ENCODE assay signal across 13 cellular contexts in genomic region chr12:76636141-76636692, GRCh38.
DNase-seq lines count a peak whose midpoint lies in the region; ATAC-seq and TF ChIP-seq lines count a peak whose summit lies in the region.
"Had no signal": no experiment of that assay in that cellular context is flagged by ENCODE, and none has a peak within 500 bp of the region (broad histone marks: within the 10 kb centered on the region; RNA-seq: fewer than 3 reads in every experiment).

No MANE protein-coding gene starts in this region.

- DNase-seq in activated CD4-positive, alpha-beta T cell treated with anti-CD3 and anti-CD28 coated beads for 36 hours: no peak
- no peak for DNase-seq in activated CD4-positive, alpha-beta T cell treated with anti-CD3 and anti-CD28 coated beads, Interleukin-2, amount 10 ng/mL, durations not matched to agents 7 days and 5 days
- DNase-seq in RWPE1 (ENCODE audit: low spot score) (peak; percentile 41), erythroblast (lab: John Stamatoyannopoulos, UW) (peak; percentile 58 to 62), lower leg skin (ENCODE audit: low spot score in 2 of 2) (no peak)
- no peak for DNase-seq in stimulated activated effector memory CD8-positive, alpha-beta T cell treated with anti-CD3 and anti-CD28 coated beads, Interleukin-12 subunit alpha, Interleukin-12 subunit beta, amount 100 ng/mL, for 72 hours (ENCODE audit: low spot score in 2 of 2)
- DNase-seq: DMS 273 treated with DMSO at 0.1 percent for 48 hours; naive thymus-derived CD4-positive, alpha-beta T cell; sigmoid colon; thyroid gland had no signal

- CTCF ChIA-PET in activated CD4-positive, alpha-beta T cell treated with anti-CD3 and anti-CD28 coated beads for 36 hours (lab: Charles Lee): interaction anchor here (1.1 kb wide), 1 partner anchor 375 kb away, joined by 6 read pairs; no protein-coding TSS in a partner anchor
- CTCF ChIA-PET in activated CD4-positive, alpha-beta T cell treated with anti-CD3 and anti-CD28 coated beads, Interleukin-2, amount 10 ng/mL, durations not matched to agents 7 days and 5 days (lab: Charles Lee): interaction anchor here (0.6 kb wide), 1 partner anchor 94 kb away, joined by 4 read pairs; no protein-coding TSS in a partner anchor
- CTCF ChIA-PET in RWPE1 (lab: Yijun Ruan, JAX): no interaction called here

- no peak overlapping the region for H3K27ac Mint-ChIP-seq in activated CD4-positive, alpha-beta T cell treated with anti-CD3 and anti-CD28 coated beads for 36 hours
- no peak overlapping the region for H3K27ac Mint-ChIP-seq in activated CD4-positive, alpha-beta T cell treated with anti-CD3 and anti-CD28 coated beads, Interleukin-2, amount 10 ng/mL, durations not matched to agents 7 days and 5 days
- H3K27ac Mint-ChIP-seq in stimulated activated effector memory CD8-positive, alpha-beta T cell treated with anti-CD3 and anti-CD28 coated beads, Interleukin-12 subunit alpha, Interleukin-12 subunit beta, amount 100 ng/mL, for 72 hours: no peak overlapping the region
- H3K27ac Mint-ChIP-seq: naive thymus-derived CD4-positive, alpha-beta T cell had no signal

- ATAC-seq in activated CD4-positive, alpha-beta T cell treated with anti-CD3 and anti-CD28 coated beads for 36 hours: peak; percentile 66
- peak; percentile 57 for ATAC-seq in stimulated activated effector memory CD8-positive, alpha-beta T cell treated with anti-CD3 and anti-CD28 coated beads, Interleukin-12 subunit alpha, Interleukin-12 subunit beta, amount 100 ng/mL, for 72 hours
- ATAC-seq in HG02678 (IDR thresholded peaks at IDR 0.05; ENCODE audit: unreplicated experiment) (no peak), HG03521 (IDR thresholded peaks at IDR 0.05; ENCODE audit: unreplicated experiment) (no peak)
- ATAC-seq: naive thymus-derived CD4-positive, alpha-beta T cell had no signal

- intact Hi-C loops in activated CD4-positive, alpha-beta T cell treated with anti-CD3 and anti-CD28 coated beads for 36 hours (cut with DNase I, micrococcal nuclease): no loop called here
- intact Hi-C loops in lower leg skin (cut with DNase I; ENCODE audit: low total_unique reads): no loop called here

- H3K4me3 ChIP-seq in lower leg skin (ENCODE audit: low read depth, poor library complexity, severe bottlenecking): no peak overlapping the region
- H3K4me3 ChIP-seq: ascending aorta, sigmoid colon, thyroid gland had no signal

- H3K4me3 Mint-ChIP-seq in activated CD4-positive, alpha-beta T cell treated with anti-CD3 and anti-CD28 coated beads for 36 hours: no peak overlapping the region
- no peak overlapping the region for H3K4me3 Mint-ChIP-seq in activated CD4-positive, alpha-beta T cell treated with anti-CD3 and anti-CD28 coated beads, Interleukin-2, amount 10 ng/mL, durations not matched to agents 7 days and 5 days
- no peak overlapping the region for H3K4me3 Mint-ChIP-seq in stimulated activated effector memory CD8-positive, alpha-beta T cell treated with anti-CD3 and anti-CD28 coated beads, Interleukin-12 subunit alpha, Interleukin-12 subunit beta, amount 100 ng/mL, for 72 hours
- H3K4me3 Mint-ChIP-seq: naive thymus-derived CD4-positive, alpha-beta T cell had no signal

- POLR2A ChIA-PET in activated CD4-positive, alpha-beta T cell treated with anti-CD3 and anti-CD28 coated beads for 36 hours (lab: Charles Lee): no interaction called here
- POLR2A ChIA-PET in activated CD4-positive, alpha-beta T cell treated with anti-CD3 and anti-CD28 coated beads, Interleukin-2, amount 10 ng/mL, durations not matched to agents 7 days and 5 days (lab: Charles Lee): no interaction called here
- POLR2A ChIA-PET in RWPE1 (lab: Yijun Ruan, JAX; ENCODE audit: low non-redundant PET): no interaction called here

- TF ChIP-seq CTCF in RWPE1 (conservative IDR thresholded peaks at IDR 0.05; ENCODE audit: low read depth) (no peak), lower leg skin (IDR thresholded peaks at IDR 0.05) (no peak)

- no peak for TF ChIP-seq POLR2A in erythroblast (IDR thresholded peaks at IDR 0.05; ENCODE audit: low read length)
- TF ChIP-seq POLR2A in lower leg skin (IDR thresholded peaks at IDR 0.05): no peak

- H3K4me1 Mint-ChIP-seq in activated CD4-positive, alpha-beta T cell treated with anti-CD3 and anti-CD28 coated beads for 36 hours: peaks cover 9% of the 10 kb centered on the region
- peaks cover 7% of the 10 kb centered on the region for H3K4me1 Mint-ChIP-seq in activated CD4-positive, alpha-beta T cell treated with anti-CD3 and anti-CD28 coated beads, Interleukin-2, amount 10 ng/mL, durations not matched to agents 7 days and 5 days
- H3K4me1 Mint-ChIP-seq in stimulated activated effector memory CD8-positive, alpha-beta T cell treated with anti-CD3 and anti-CD28 coated beads, Interleukin-12 subunit alpha, Interleukin-12 subunit beta, amount 100 ng/mL, for 72 hours: no peaks in the 10 kb centered on the region

- no peak overlapping the region for H3K27ac ChIP-seq in RWPE1
- H3K27ac ChIP-seq: ascending aorta, sigmoid colon, thyroid gland had no signal

- H3K9me3 Mint-ChIP-seq in activated CD4-positive, alpha-beta T cell treated with anti-CD3 and anti-CD28 coated beads for 36 hours (ENCODE audit: low read depth): no peaks in the 10 kb centered on the region
- no peaks in the 10 kb centered on the region for H3K9me3 Mint-ChIP-seq in activated CD4-positive, alpha-beta T cell treated with anti-CD3 and anti-CD28 coated beads, Interleukin-2, amount 10 ng/mL, durations not matched to agents 7 days and 5 days
- no peaks in the 10 kb centered on the region for H3K9me3 Mint-ChIP-seq in stimulated activated effector memory CD8-positive, alpha-beta T cell treated with anti-CD3 and anti-CD28 coated beads, Interleukin-12 subunit alpha, Interleukin-12 subunit beta, amount 100 ng/mL, for 72 hours
- H3K9me3 Mint-ChIP-seq: naive thymus-derived CD4-positive, alpha-beta T cell had no signal

- whole genome bisulfite sequencing in lower leg skin, 2 donors: 78 to 79% methylated on average over 5 of the region's 5 CpGs

- no peaks in the 10 kb centered on the region for H3K27me3 Mint-ChIP-seq in activated CD4-positive, alpha-beta T cell treated with anti-CD3 and anti-CD28 coated beads for 36 hours
- no peaks in the 10 kb centered on the region for H3K27me3 Mint-ChIP-seq in activated CD4-positive, alpha-beta T cell treated with anti-CD3 and anti-CD28 coated beads, Interleukin-2, amount 10 ng/mL, durations not matched to agents 7 days and 5 days
- H3K27me3 Mint-ChIP-seq: naive thymus-derived CD4-positive, alpha-beta T cell had no signal

- H3K36me3 Mint-ChIP-seq in activated CD4-positive, alpha-beta T cell treated with anti-CD3 and anti-CD28 coated beads for 36 hours (ENCODE audit: low read depth): no peaks in the 10 kb centered on the region
- no peaks in the 10 kb centered on the region for H3K36me3 Mint-ChIP-seq in activated CD4-positive, alpha-beta T cell treated with anti-CD3 and anti-CD28 coated beads, Interleukin-2, amount 10 ng/mL, durations not matched to agents 7 days and 5 days (ENCODE audit: low read depth)
- H3K36me3 Mint-ChIP-seq in stimulated activated effector memory CD8-positive, alpha-beta T cell treated with anti-CD3 and anti-CD28 coated beads, Interleukin-12 subunit alpha, Interleukin-12 subunit beta, amount 100 ng/mL, for 72 hours: no peaks in the 10 kb centered on the region
- H3K36me3 Mint-ChIP-seq: naive thymus-derived CD4-positive, alpha-beta T cell had no signal

Comparison
In these comparisons a context has a peak if more than half of its experiments do, and no peak if none do; other contexts are left out.
1. ATAC-seq: peak in activated CD4-positive, alpha-beta T cell treated with anti-CD3 and anti-CD28 coated beads for 36 hours (single experiment) and stimulated activated effector memory CD8-positive, alpha-beta T cell treated with anti-CD3 and anti-CD28 coated beads, Interleukin-12 subunit alpha, Interleukin-12 subunit beta, amount 100 ng/mL, for 72 hours (single experiment); none in HG02678 (single experiment) and HG03521 (single experiment).
2. DNase-seq: peak in RWPE1 (single experiment) and erythroblast (2 of 2); none in activated CD4-positive, alpha-beta T cell treated with anti-CD3 and anti-CD28 coated beads for 36 hours (single experiment), activated CD4-positive, alpha-beta T cell treated with anti-CD3 and anti-CD28 coated beads, Interleukin-2, amount 10 ng/mL, durations not matched to agents 7 days and 5 days (single experiment), stimulated activated effector memory CD8-positive, alpha-beta T cell treated with anti-CD3 and anti-CD28 coated beads, Interleukin-12 subunit alpha, Interleukin-12 subunit beta, amount 100 ng/mL, for 72 hours (0 of 2) and lower leg skin (0 of 2).